In genomic region chr7:23020742-23021401, GRCh38 we compare ENCODE assay signal across 9 cellular contexts. TPM values are rescaled to one million over a fixed set of nuclear protein-coding genes. Genes with fewer than 3 reads are reported as not detected.
DNase-seq lines count a peak whose midpoint lies in the region; ATAC-seq and TF ChIP-seq lines count a peak whose summit lies in the region.
"Had no signal": no experiment of that assay in that cellular context is flagged by ENCODE, and none has a peak within 500 bp of the region (broad histone marks: within the 10 kb centered on the region; RNA-seq: fewer than 3 reads in every experiment).

No MANE protein-coding gene starts in this region.

- no peak for TF ChIP-seq CTCF in HCT116 (IDR thresholded peaks at IDR 0.05 in 2 of 3, conservative IDR thresholded peaks at IDR 0.05 in 1 of 3; ENCODE audit: borderline replicate concordance in 1 of 3, insufficient read depth in 1 of 3, low read depth in 2 of 3, low read length in 2 of 3)
- TF ChIP-seq CTCF in smooth muscle cell (IDR thresholded peaks at IDR 0.05; ENCODE audit: borderline replicate concordance, insufficient read depth, poor library complexity, severe bottlenecking), result no peak
- TF ChIP-seq CTCF in GM13977 (IDR thresholded peaks at IDR 0.05; ENCODE audit: extremely low read depth, insufficient read depth, missing control alignments), result no peak

- ATAC-seq in HCT116 (peak; percentile 76), T-helper 17 cell (peak; percentile 64), esophagus mucosa (peak; percentile 84)

- in situ Hi-C loops in GM13977 (cut with MboI; ENCODE audit: low pct_unique_long_range_greater_than_20kb, low sequenced_read_pairs, unreplicated experiment), result no loop called here

- H3K9me2 ChIP-seq in HCT116 (ENCODE audit: insufficient read depth), result no peaks in the 10 kb centered on the region

- intact Hi-C loops in HCT116 (cut with micrococcal nuclease), result no loop called here

- H3K36me3 ChIP-seq in HCT116 (ENCODE audit: control insufficient read depth in 1 of 2, insufficient read depth in 2 of 2, low read length in 2 of 2) (no peaks in the 10 kb centered on the region), smooth muscle cell (ENCODE audit: low read depth) (no peaks in the 10 kb centered on the region)
- H3K36me3 ChIP-seq: right lobe of liver had no signal

- H3K9ac ChIP-seq in HCT116 (ENCODE audit: low read length) (no peak overlapping the region), smooth muscle cell (ENCODE audit: low read depth) (no peak overlapping the region)

- no peaks in the 10 kb centered on the region for H3K9me3 ChIP-seq in HCT116 (ENCODE audit: control insufficient read depth in 1 of 2, insufficient read depth in 1 of 2, low read depth in 1 of 2, low read length in 2 of 2)
- peaks cover 4% of the 10 kb centered on the region for H3K9me3 ChIP-seq in T-helper 17 cell (ENCODE audit: control insufficient read depth, low read length, poor library complexity, severe bottlenecking)
- H3K9me3 ChIP-seq in smooth muscle cell (replicated peaks; ENCODE audit: low read depth), result no peaks in the 10 kb centered on the region
- H3K9me3 ChIP-seq: right lobe of liver had no signal

- WGBS in smooth muscle cell (ENCODE audit: low lambda C conversion rate), result 83% methylated on average over 3 of the region's 3 CpGs

- peak overlapping the region; percentile 52 for H2AFZ ChIP-seq in HCT116 (ENCODE audit: low read depth, low read length, poor library complexity, severe bottlenecking)
- no peak overlapping the region for H2AFZ ChIP-seq in smooth muscle cell (ENCODE audit: low read depth)

- H3K4me3 Mint-ChIP-seq in T-helper 17 cell, result no peak overlapping the region

- H4K20me1 ChIP-seq in HCT116 (ENCODE audit: insufficient read depth), result no peaks in the 10 kb centered on the region
- H4K20me1 ChIP-seq in smooth muscle cell (ENCODE audit: low read depth), result no peaks in the 10 kb centered on the region

- H3F3A ChIP-seq in smooth muscle cell (ENCODE audit: low read depth), result peaks cover 11% of the 10 kb centered on the region

- H3K79me2 ChIP-seq in HCT116 (ENCODE audit: insufficient read depth, low read length), result no peaks in the 10 kb centered on the region
- H3K79me2 ChIP-seq in smooth muscle cell (ENCODE audit: low read depth), result no peaks in the 10 kb centered on the region

- peaks cover 27% of the 10 kb centered on the region for H3K4me1 Mint-ChIP-seq in T-helper 17 cell

- TF ChIP-seq RAD21 in HCT116 (IDR thresholded peaks at IDR 0.05; ENCODE audit: low read depth), result no peak

- RAD21 ChIA-PET in HCT116 (lab: Charles Lee; ENCODE audit: low non-redundant PET in 1 of 2, low total read pairs in 2 of 2, uncharacterized antibody in 2 of 2, unreplicated experiment in 2 of 2), result no interaction called here

- BruUV-seq in HCT116 (replicated peaks; lab: Mats Ljungman, UMichigan), result no TSS peak

- peaks cover 2 to 16% of the 10 kb centered on the region in 2 experiments; a peak in 3 of 4 replicates for H3K4me1 ChIP-seq in HCT116 (ENCODE audit: control insufficient read depth in 1 of 2, insufficient read depth in 2 of 2, low read length in 2 of 2)
- H3K4me1 ChIP-seq in smooth muscle cell (ENCODE audit: low read depth), result peaks cover 13% of the 10 kb centered on the region
- H3K4me1 ChIP-seq: right lobe of liver had no signal

- H3K27me3 ChIP-seq in HCT116 (ENCODE audit: insufficient read depth, low read length) (no peaks in the 10 kb centered on the region), smooth muscle cell (ENCODE audit: low read depth) (no peaks in the 10 kb centered on the region)
- H3K27me3 ChIP-seq: right lobe of liver had no signal

- no peaks in the 10 kb centered on the region for H3K27me3 Mint-ChIP-seq in T-helper 17 cell

- peak; percentile 27 for DNase-seq in HCT116 (ENCODE audit: low read depth, low spot score)
- DNase-seq in T-helper 17 cell, result no peak
- no peak for DNase-seq in smooth muscle cell (lab: John Stamatoyannopoulos, UW; ENCODE audit: unreplicated experiment)
- DNase-seq in ecto neural progenitor cell (ENCODE audit: low spot score), result no peak
- no peak for DNase-seq in GM13977 (ENCODE audit: low spot score)
- no peak for DNase-seq in DMS114 treated with DMSO at 0.1 percent for 48 hours (lab: John Stamatoyannopoulos, UW; ENCODE audit: unreplicated experiment)
- DNase-seq: NCI-H774, right lobe of liver had no signal

- TF ChIP-seq POLR2A in HCT116 (IDR thresholded peaks at IDR 0.05; ENCODE audit: borderline replicate concordance, extremely low read depth, insufficient read depth, insufficient read length), result no peak

- no peak overlapping the region for H3K27ac Mint-ChIP-seq in T-helper 17 cell

- H3K4me3 ChIP-seq in HCT116 (replicated peaks in 1 of 2; ENCODE audit: low read depth in 1 of 2, low read length in 2 of 2), result peak overlapping the region in 1 of 2 experiments; percentile 14; a peak in 1 of 4 replicates
- H3K4me3 ChIP-seq in smooth muscle cell, result no peak overlapping the region
- H3K4me3 ChIP-seq: right lobe of liver had no signal

- CTCF ChIA-PET in HCT116 (lab: Charles Lee), result no interaction called here

- POLR2A ChIA-PET in HCT116 (lab: Charles Lee), result no interaction called here

- no peak overlapping the region for H3K27ac ChIP-seq in HCT116 (ENCODE audit: low read depth, low read length)
- H3K27ac ChIP-seq in smooth muscle cell (ENCODE audit: low read depth), result peak overlapping the region; percentile 79
- H3K27ac ChIP-seq: right lobe of liver had no signal

- H3K36me3 Mint-ChIP-seq in T-helper 17 cell (ENCODE audit: low read depth), result no peaks in the 10 kb centered on the region

- peak overlapping the region; percentile 64 for H3K4me2 ChIP-seq in HCT116 (ENCODE audit: low read length)
- no peak overlapping the region for H3K4me2 ChIP-seq in smooth muscle cell

TF ChIP-seq in HCT116, 20 proteins besides CTCF, POLR2A, EP300 and RAD21:
- peak; percentile 61; the same call in 1 of the 2 replicates for TF ChIP-seq SP1 (IDR thresholded peaks at IDR 0.05; ENCODE audit: low read depth)
- TF ChIP-seq ELF1 (IDR thresholded peaks at IDR 0.05; ENCODE audit: borderline replicate concordance, low read depth), result no peak
- TF ChIP-seq EZH2 (IDR thresholded peaks at IDR 0.05), result no peak
- TF ChIP-seq CBX3 (IDR thresholded peaks at IDR 0.05; ENCODE audit: low read depth), result peak; percentile 35; the same call in 1 of the 2 replicates
- TF ChIP-seq POLR2AphosphoS5 (IDR thresholded peaks at IDR 0.05; ENCODE audit: low read depth, low read length), result no peak
- peak; percentile 70 for TF ChIP-seq FOSL1 (IDR thresholded peaks at IDR 0.05; ENCODE audit: low read depth)
- TF ChIP-seq ZFX (IDR thresholded peaks at IDR 0.05), result no peak
- peak; percentile 55; the same call in 1 of the 2 replicates for TF ChIP-seq JUND (IDR thresholded peaks at IDR 0.05)

RNA-seq across cellular contexts. Expression of gene HYCC1, which starts 6.9 kb away (rescaled TPM):
- 23.5 TPM for total RNA-seq in HCT116 (2021; ENCODE audit: unreplicated experiment)
- 4.5 and 5.1 TPM in 2 replicates for polyA plus RNA-seq in HCT116 (2012)
- 10 to 100 TPM; 19.6 to 24.9 TPM for total RNA-seq in T-helper 17 cell
- total RNA-seq in esophagus mucosa, result 44.2 TPM
- total RNA-seq in smooth muscle cell, result 66.1 and 113 TPM in 2 replicates
- polyA plus RNA-seq in smooth muscle cell, result 16.5 and 16.7 TPM in 2 replicates
